ENCODE assay signal across 9 cellular contexts in the genomic region with DNA sequence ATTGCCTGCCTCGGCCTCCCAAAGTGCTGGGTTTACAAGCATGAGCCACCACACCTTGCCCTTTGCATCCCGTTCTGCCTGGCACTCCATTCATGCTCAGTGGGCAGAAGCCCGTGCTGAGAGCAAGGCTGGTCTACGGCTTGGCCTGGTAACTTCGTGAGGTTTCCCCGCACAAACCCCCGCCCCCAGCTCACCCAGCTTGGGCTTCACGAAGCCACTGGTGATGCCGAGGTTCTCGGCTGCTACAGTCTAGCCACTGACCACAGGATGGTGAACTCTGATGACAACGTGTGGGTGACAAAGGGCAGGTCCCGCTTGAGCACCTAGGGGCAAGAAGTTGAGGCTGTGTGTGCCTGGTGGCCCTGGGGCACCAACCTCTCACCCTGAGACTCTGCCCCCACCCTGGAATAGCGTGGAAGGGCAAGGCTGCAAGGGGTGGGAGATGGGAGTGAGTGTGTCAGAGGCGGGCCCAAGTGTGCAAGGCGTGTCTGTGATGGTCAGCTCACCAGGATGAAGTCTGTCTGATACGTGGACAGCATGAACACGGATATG. TPM values are rescaled to one million over a fixed set of nuclear protein-coding genes. Genes with fewer than 3 reads are reported as not detected.
DNase-seq lines count a peak whose midpoint lies in the region; ATAC-seq and TF ChIP-seq lines count a peak whose summit lies in the region.
"Not testable (repeated sequence)": the region's sequence is repeated elsewhere in the genome, so short reads cannot be mapped to it uniquely, and the experiment has no call there.
"Had no signal": no experiment of that assay in that cellular context is flagged by ENCODE, and none has a peak within 500 bp of the region (broad histone marks: within the 10 kb centered on the region; RNA-seq: fewer than 3 reads in every experiment).

No MANE protein-coding gene starts in this region.

- H3F3A ChIP-seq in DOHH2 (ENCODE audit: control insufficient read depth, insufficient read depth) = peaks cover 59% of the 10 kb centered on the region

- CTCF ChIA-PET in T-cell (lab: Charles Lee); activated CD4-positive, alpha-beta memory T cell treated with anti-CD3 and anti-CD28 coated beads for 36 hours (lab: Charles Lee): not testable (repeated sequence)

- not testable (repeated sequence) for TF ChIP-seq CTCF in DOHH2 (IDR thresholded peaks at IDR 0.05; ENCODE audit: low read depth, low read length, poor library complexity, severe bottlenecking)

- intact Hi-C loops in activated CD4-positive, alpha-beta memory T cell treated with anti-CD3 and anti-CD28 coated beads for 36 hours (cut with micrococcal nuclease) = loop anchor here (5.0 to 10.0 kb wide), 4 partner anchors 46 to 309 kb away; partner anchors contain the start of genes GPC2, STAG3 and TRIM4
- intact Hi-C loops in activated T-helper 1 cell treated with anti-CD3 and anti-CD28 coated beads, Interleukin-12 subunit alpha, Interleukin-12 subunit beta, Interleukin-2, Interleukin-4 antibody, amounts not matched to agents 30 ng/mL and 10 ng/mL and 1 ng/mL, durations not matched to agents 14 hours and 24 hours and 36 hours (cut with micrococcal nuclease) = loop anchor here (5.0 kb wide), 1 partner anchor 49 kb away; no protein-coding TSS in a partner anchor

- H3K9me3 Mint-ChIP-seq in T-cell; activated CD4-positive, alpha-beta memory T cell treated with anti-CD3 and anti-CD28 coated beads for 36 hours; activated T-helper 1 cell treated with anti-CD3 and anti-CD28 coated beads, Interleukin-12 subunit alpha, Interleukin-12 subunit beta, Interleukin-2, Interleukin-4 antibody, amounts not matched to agents 30 ng/mL and 10 ng/mL and 1 ng/mL, durations not matched to agents 14 hours and 24 hours and 36 hours; activated naive CD8-positive, alpha-beta T cell treated with anti-CD3 and anti-CD28 coated beads for 36 hours; memory B cell: not testable (repeated sequence)

- not testable (repeated sequence) for ATAC-seq in T-cell (replicated peaks in 1 of 4); memory B cell (ENCODE audit: low read depth)

- peaks cover 87% of the 10 kb centered on the region for H3K4me1 ChIP-seq in DOHH2 (ENCODE audit: control insufficient read depth, low read length)

- H3K4me3 Mint-ChIP-seq in T-cell = peak overlapping the region; percentile 49 to 92 (median 87)
- H3K4me3 Mint-ChIP-seq in activated CD4-positive, alpha-beta memory T cell treated with anti-CD3 and anti-CD28 coated beads for 36 hours = peak overlapping the region; percentile 92
- peak overlapping the region; percentile 96 for H3K4me3 Mint-ChIP-seq in activated T-helper 1 cell treated with anti-CD3 and anti-CD28 coated beads, Interleukin-12 subunit alpha, Interleukin-12 subunit beta, Interleukin-2, Interleukin-4 antibody, amounts not matched to agents 30 ng/mL and 10 ng/mL and 1 ng/mL, durations not matched to agents 14 hours and 24 hours and 36 hours
- H3K4me3 Mint-ChIP-seq in activated naive CD8-positive, alpha-beta T cell treated with anti-CD3 and anti-CD28 coated beads for 36 hours = peak overlapping the region; percentile 89
- not testable (repeated sequence) for H3K4me3 Mint-ChIP-seq in memory B cell

- peak overlapping the region; percentile 82 for H3K4me3 ChIP-seq in DOHH2 (ENCODE audit: low read length)

- not testable (repeated sequence) for DNase-seq in T-cell; activated CD4-positive, alpha-beta memory T cell treated with anti-CD3 and anti-CD28 coated beads for 36 hours; activated T-helper 1 cell treated with anti-CD3 and anti-CD28 coated beads, Interleukin-12 subunit alpha, Interleukin-12 subunit beta, Interleukin-2, Interleukin-4 antibody, amounts not matched to agents 30 ng/mL and 10 ng/mL and 1 ng/mL, durations not matched to agents 14 hours and 24 hours and 36 hours (ENCODE audit: low spot score); activated naive CD8-positive, alpha-beta T cell treated with anti-CD3 and anti-CD28 coated beads for 36 hours; memory B cell (ENCODE audit: low spot score in 2 of 2)
- peak; percentile 41 for DNase-seq in stimulated activated CD8-positive, alpha-beta memory T cell treated with anti-CD3 and anti-CD28 coated beads, Interleukin-4, amount 100 ng/mL, for 48 hours

- H3K27ac Mint-ChIP-seq in T-cell (peak overlapping the region; percentile 98 to 99), memory B cell (peak overlapping the region; percentile 99)
- H3K27ac Mint-ChIP-seq in activated CD4-positive, alpha-beta memory T cell treated with anti-CD3 and anti-CD28 coated beads for 36 hours = peak overlapping the region; percentile 98
- peak overlapping the region; percentile 66 for H3K27ac Mint-ChIP-seq in activated T-helper 1 cell treated with anti-CD3 and anti-CD28 coated beads, Interleukin-12 subunit alpha, Interleukin-12 subunit beta, Interleukin-2, Interleukin-4 antibody, amounts not matched to agents 30 ng/mL and 10 ng/mL and 1 ng/mL, durations not matched to agents 14 hours and 24 hours and 36 hours
- H3K27ac Mint-ChIP-seq in activated naive CD8-positive, alpha-beta T cell treated with anti-CD3 and anti-CD28 coated beads for 36 hours = peak overlapping the region; percentile 99

- H3K9me3 ChIP-seq in DOHH2 (ENCODE audit: control insufficient read depth, insufficient read depth, low read length) = not testable (repeated sequence)

- not testable (repeated sequence) for H3K27me3 Mint-ChIP-seq in T-cell; activated CD4-positive, alpha-beta memory T cell treated with anti-CD3 and anti-CD28 coated beads for 36 hours; activated T-helper 1 cell treated with anti-CD3 and anti-CD28 coated beads, Interleukin-12 subunit alpha, Interleukin-12 subunit beta, Interleukin-2, Interleukin-4 antibody, amounts not matched to agents 30 ng/mL and 10 ng/mL and 1 ng/mL, durations not matched to agents 14 hours and 24 hours and 36 hours (ENCODE audit: insufficient read depth); activated naive CD8-positive, alpha-beta T cell treated with anti-CD3 and anti-CD28 coated beads for 36 hours; memory B cell

- peaks cover 76% of the 10 kb centered on the region for H3K36me3 ChIP-seq in DOHH2 (ENCODE audit: control insufficient read depth, low read length)

- H3K27ac ChIP-seq in DOHH2 (ENCODE audit: low read depth, low read length) = peak overlapping the region; percentile 96

- H4K20me1 ChIP-seq in DOHH2 (ENCODE audit: control insufficient read depth, insufficient read depth, low read depth, low read length) = not testable (repeated sequence)

- H3K9me2 ChIP-seq in DOHH2 (replicated peaks; ENCODE audit: control insufficient read depth, low read length) = not testable (repeated sequence)

- H3K27me3 ChIP-seq in DOHH2 (ENCODE audit: control insufficient read depth, low read length) = not testable (repeated sequence)

- POLR2A ChIA-PET in T-cell (lab: Charles Lee) = not testable (repeated sequence)
- POLR2A ChIA-PET in activated CD4-positive, alpha-beta memory T cell treated with anti-CD3 and anti-CD28 coated beads for 36 hours (lab: Charles Lee) = interaction anchor here (0.7 kb wide), 1 partner anchor 84 kb away, joined by 3 read pairs; no protein-coding TSS in a partner anchor

- H3K4me2 ChIP-seq in DOHH2 (ENCODE audit: low read length) = peak overlapping the region; percentile 91

- H3K4me1 Mint-ChIP-seq in T-cell (peaks cover 67 to 78% (median 68%) of the 10 kb centered on the region in 3 donors), memory B cell (peaks cover 40% of the 10 kb centered on the region)
- H3K4me1 Mint-ChIP-seq in activated CD4-positive, alpha-beta memory T cell treated with anti-CD3 and anti-CD28 coated beads for 36 hours (ENCODE audit: low read depth) = peaks cover 47% of the 10 kb centered on the region
- peaks cover 51% of the 10 kb centered on the region for H3K4me1 Mint-ChIP-seq in activated T-helper 1 cell treated with anti-CD3 and anti-CD28 coated beads, Interleukin-12 subunit alpha, Interleukin-12 subunit beta, Interleukin-2, Interleukin-4 antibody, amounts not matched to agents 30 ng/mL and 10 ng/mL and 1 ng/mL, durations not matched to agents 14 hours and 24 hours and 36 hours (ENCODE audit: low read depth)
- peaks cover 38% of the 10 kb centered on the region for H3K4me1 Mint-ChIP-seq in activated naive CD8-positive, alpha-beta T cell treated with anti-CD3 and anti-CD28 coated beads for 36 hours

- H3K36me3 Mint-ChIP-seq in T-cell (peaks cover 27% of the 10 kb centered on the region), memory B cell (peaks cover 11% of the 10 kb centered on the region)
- peaks cover 53% of the 10 kb centered on the region for H3K36me3 Mint-ChIP-seq in activated CD4-positive, alpha-beta memory T cell treated with anti-CD3 and anti-CD28 coated beads for 36 hours
- peaks cover 37% of the 10 kb centered on the region for H3K36me3 Mint-ChIP-seq in activated T-helper 1 cell treated with anti-CD3 and anti-CD28 coated beads, Interleukin-12 subunit alpha, Interleukin-12 subunit beta, Interleukin-2, Interleukin-4 antibody, amounts not matched to agents 30 ng/mL and 10 ng/mL and 1 ng/mL, durations not matched to agents 14 hours and 24 hours and 36 hours (ENCODE audit: low read depth)
- peaks cover 60% of the 10 kb centered on the region for H3K36me3 Mint-ChIP-seq in activated naive CD8-positive, alpha-beta T cell treated with anti-CD3 and anti-CD28 coated beads for 36 hours

- H3K79me2 ChIP-seq in DOHH2 (ENCODE audit: control insufficient read depth, low read length) = peaks cover 58% of the 10 kb centered on the region

RNA-seq across cellular contexts. Expression of gene PVRIG, which starts 3.7 kb away (rescaled TPM):
- total RNA-seq in T-cell = 10 to 100 TPM; 45.0 to 96.8 (median 78.0) TPM
- 10 to 100 TPM; 21.0 to 21.2 TPM for total RNA-seq in activated CD4-positive, alpha-beta memory T cell treated with anti-CD3 and anti-CD28 coated beads for 36 hours
- 30.5 and 31.2 TPM in 2 replicates for total RNA-seq in activated T-helper 1 cell treated with anti-CD3 and anti-CD28 coated beads, Interleukin-12 subunit alpha, Interleukin-12 subunit beta, Interleukin-2, Interleukin-4 antibody, amounts not matched to agents 30 ng/mL and 10 ng/mL and 1 ng/mL, durations not matched to agents 14 hours and 24 hours and 36 hours
- 10 to 100 TPM; 33.4 to 34.5 TPM for total RNA-seq in activated naive CD8-positive, alpha-beta T cell treated with anti-CD3 and anti-CD28 coated beads for 36 hours
- total RNA-seq: Caco-2, Daoy had no signal

RNA-seq across cellular contexts. Expression of gene STAG3, which starts 45.7 kb away (rescaled TPM):
- total RNA-seq in T-cell = 1 to 10 TPM; 4.8 to 8.7 (median 7.3) TPM
- total RNA-seq in activated CD4-positive, alpha-beta memory T cell treated with anti-CD3 and anti-CD28 coated beads for 36 hours = 10 to 100 TPM; 20.8 to 20.9 TPM
- total RNA-seq in activated T-helper 1 cell treated with anti-CD3 and anti-CD28 coated beads, Interleukin-12 subunit alpha, Interleukin-12 subunit beta, Interleukin-2, Interleukin-4 antibody, amounts not matched to agents 30 ng/mL and 10 ng/mL and 1 ng/mL, durations not matched to agents 14 hours and 24 hours and 36 hours = 25.0 and 30.6 TPM in 2 replicates
- total RNA-seq in activated naive CD8-positive, alpha-beta T cell treated with anti-CD3 and anti-CD28 coated beads for 36 hours = 10 to 100 TPM; 21.1 to 21.4 TPM

RNA-seq across cellular contexts. Expression of gene GPC2, which starts 46.3 kb away (rescaled TPM):
- 10 to 100 TPM; 12.4 to 37.0 (median 26.3) TPM for total RNA-seq in T-cell
- 1 to 10 TPM; 4.8 to 5.5 TPM for total RNA-seq in activated CD4-positive, alpha-beta memory T cell treated with anti-CD3 and anti-CD28 coated beads for 36 hours
- total RNA-seq in activated T-helper 1 cell treated with anti-CD3 and anti-CD28 coated beads, Interleukin-12 subunit alpha, Interleukin-12 subunit beta, Interleukin-2, Interleukin-4 antibody, amounts not matched to agents 30 ng/mL and 10 ng/mL and 1 ng/mL, durations not matched to agents 14 hours and 24 hours and 36 hours = 3.9 and 4.8 TPM in 2 replicates
- total RNA-seq in activated naive CD8-positive, alpha-beta T cell treated with anti-CD3 and anti-CD28 coated beads for 36 hours = 1 to 10 TPM; 3.6 to 3.9 TPM

RNA-seq across cellular contexts. Expression of gene GAL3ST4, which starts 55.0 kb away (rescaled TPM):
- 10 to 100 TPM; 10.5 to 29.7 (median 18.0) TPM for total RNA-seq in T-cell
- 1 to 10 TPM; 2.4 to 2.8 TPM for total RNA-seq in activated CD4-positive, alpha-beta memory T cell treated with anti-CD3 and anti-CD28 coated beads for 36 hours
- 1.3 and 1.5 TPM in 2 replicates for total RNA-seq in activated T-helper 1 cell treated with anti-CD3 and anti-CD28 coated beads, Interleukin-12 subunit alpha, Interleukin-12 subunit beta, Interleukin-2, Interleukin-4 antibody, amounts not matched to agents 30 ng/mL and 10 ng/mL and 1 ng/mL, durations not matched to agents 14 hours and 24 hours and 36 hours
- 1 to 10 TPM; 2.9 to 3.6 TPM for total RNA-seq in activated naive CD8-positive, alpha-beta T cell treated with anti-CD3 and anti-CD28 coated beads for 36 hours
